ENCODE assay signal across 7 cellular contexts in genomic region chrX:129982300-129983246, GRCh38. TPM values are rescaled to one million over a fixed set of nuclear protein-coding genes. Genes with fewer than 3 reads are reported as not detected.
DNase-seq lines count a peak whose midpoint lies in the region; ATAC-seq and TF ChIP-seq lines count a peak whose summit lies in the region.

TSS of gene BCORL1 (plus strand) at chrX:129982635. CDS start at chrX:130005232, 22,597 bp downstream.

- peak within 1 kb of the TSS; percentile 62 for H3K27ac Mint-ChIP-seq in T-helper 2 cell treated with Interferon-gamma antibody and Interleukin-4, amounts not matched to agents 5 μg/mL and 100 μg/mL, for 36 hours

- no peaks in the 10 kb centered on the region for H3K9me3 ChIP-seq in hepatocyte (ENCODE audit: low read depth)

- H3K27ac ChIP-seq in hepatocyte, result peak within 1 kb of the TSS; percentile 60

- no peaks in the 10 kb centered on the region for H3K4me1 ChIP-seq in hepatocyte (ENCODE audit: insufficient read depth)

- DNase-seq in NCI-H1930 (lab: John Stamatoyannopoulos, UW) (peak; percentile 86 to 88), astrocyte of the cerebellum (ENCODE audit: low read depth) (peak; percentile 80), hepatocyte (ENCODE audit: low spot score) (peak; percentile 93), retinal pigment epithelial cell (ENCODE audit: low read depth) (peak; percentile 71)
- peak; percentile 83 for DNase-seq in T-helper 2 cell treated with Interferon-gamma antibody and Interleukin-4, amounts not matched to agents 5 μg/mL and 100 μg/mL, for 36 hours (ENCODE audit: low spot score)

- H3K27me3 ChIP-seq in hepatocyte, result no peaks in the 10 kb centered on the region

- H3K36me3 ChIP-seq in hepatocyte (replicated peaks; ENCODE audit: insufficient read depth, low read depth), result no peaks in the 10 kb centered on the region

- H3K4me3 ChIP-seq in astrocyte of the cerebellum (ENCODE audit: low read depth, low read length), result no peak within 1 kb of the TSS
- peak within 1 kb of the TSS; percentile 42 for H3K4me3 ChIP-seq in hepatocyte
- no peak within 1 kb of the TSS for H3K4me3 ChIP-seq in retinal pigment epithelial cell (ENCODE audit: low read length)

- H3K36me3 Mint-ChIP-seq in T-helper 2 cell treated with Interferon-gamma antibody and Interleukin-4, amounts not matched to agents 5 μg/mL and 100 μg/mL, for 36 hours (ENCODE audit: low read depth), result peaks cover 1% of the 10 kb centered on the region

- H3K4me3 Mint-ChIP-seq in T-helper 2 cell treated with Interferon-gamma antibody and Interleukin-4, amounts not matched to agents 5 μg/mL and 100 μg/mL, for 36 hours, result no peak within 1 kb of the TSS

- H2AFZ ChIP-seq in hepatocyte, result no peak within 1 kb of the TSS

- ATAC-seq in GM18517 (IDR thresholded peaks at IDR 0.05; ENCODE audit: unreplicated experiment), result peak; percentile 93
- peak; percentile 89 for ATAC-seq in HG02981 (IDR thresholded peaks at IDR 0.05; ENCODE audit: unreplicated experiment)

- peaks cover 8% of the 10 kb centered on the region for H3K27me3 Mint-ChIP-seq in T-helper 2 cell treated with Interferon-gamma antibody and Interleukin-4, amounts not matched to agents 5 μg/mL and 100 μg/mL, for 36 hours (ENCODE audit: low read depth)

- no peaks in the 10 kb centered on the region for H3K9me3 Mint-ChIP-seq in T-helper 2 cell treated with Interferon-gamma antibody and Interleukin-4, amounts not matched to agents 5 μg/mL and 100 μg/mL, for 36 hours

- H3K9me2 ChIP-seq in hepatocyte (replicated peaks; ENCODE audit: insufficient read depth), result no peaks in the 10 kb centered on the region

- H3K4me2 ChIP-seq in hepatocyte, result peak within 1 kb of the TSS; percentile 87

- in situ Hi-C loops in astrocyte of the cerebellum (cut with HindIII; ENCODE audit: low sequenced_read_pairs), result no loop called here

- WGBS in hepatocyte (ENCODE audit: low lambda C conversion rate, missing lambda C conversion rate), result 36% methylated on average over 34 of the region's 74 CpGs

- TF ChIP-seq CTCF in astrocyte of the cerebellum (IDR thresholded peaks at IDR 0.05; ENCODE audit: low read depth, low read length, missing control alignments), result no peak
- TF ChIP-seq CTCF in hepatocyte (IDR thresholded peaks at IDR 0.05; ENCODE audit: poor library complexity), result no peak
- TF ChIP-seq CTCF in retinal pigment epithelial cell (conservative IDR thresholded peaks at IDR 0.05; ENCODE audit: low read depth, low read length), result no peak

- peaks cover 17% of the 10 kb centered on the region for H3K79me2 ChIP-seq in hepatocyte

- peaks cover 19% of the 10 kb centered on the region for H3K4me1 Mint-ChIP-seq in T-helper 2 cell treated with Interferon-gamma antibody and Interleukin-4, amounts not matched to agents 5 μg/mL and 100 μg/mL, for 36 hours (ENCODE audit: low read depth)

- H4K20me1 ChIP-seq in hepatocyte (ENCODE audit: insufficient read depth, poor library complexity, severe bottlenecking), result no peaks in the 10 kb centered on the region

RNA-seq across cellular contexts. Expression of gene BCORL1, which starts in this region (rescaled TPM):
- total RNA-seq in hepatocyte, result 3.0 and 3.4 TPM in 2 replicates
- polyA plus RNA-seq in hepatocyte, result 8.0 and 9.2 TPM in 2 replicates
